ENCODE assay signal across 1 cellular context in genomic region chr20:58545565-58546195, GRCh38.
TF ChIP-seq lines count a peak whose summit lies in the region.

No MANE protein-coding gene starts in this region.

TF ChIP-seq in HEK293T, 16 proteins besides CTCF, POLR2A, EP300 and RAD21 (continued from another document):
- no peak for TF ChIP-seq PKNOX1 (IDR thresholded peaks at IDR 0.05)
- TF ChIP-seq ZNF384 (IDR thresholded peaks at IDR 0.05), result no peak
- TF ChIP-seq ELF4 (IDR thresholded peaks at IDR 0.05), result no peak
